ENCODE assay signal across 3 cellular contexts in the genomic region with DNA sequence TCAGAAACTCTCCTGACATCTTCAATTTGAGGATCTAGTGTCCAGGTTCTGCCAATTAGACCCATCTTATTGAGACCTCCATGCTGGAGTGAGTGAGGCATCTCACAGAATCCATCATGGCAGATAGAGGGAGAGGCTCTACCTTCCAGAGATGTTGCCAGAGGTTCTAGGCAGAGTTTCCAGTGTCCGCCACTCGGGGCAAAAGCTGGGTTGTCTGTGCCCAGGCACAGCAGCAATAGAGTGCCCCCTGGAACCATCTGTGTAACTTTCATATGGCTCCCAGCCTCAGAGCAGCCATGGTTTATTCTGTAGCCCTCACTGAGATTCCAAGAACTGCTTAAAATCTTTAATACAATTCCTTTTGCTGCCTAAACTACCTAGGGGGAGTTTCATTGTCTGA.
TF ChIP-seq lines count a peak whose summit lies in the region.

No MANE protein-coding gene starts in this region.

TF ChIP-seq in A549, 52 proteins besides CTCF, POLR2A, EP300 and RAD21:
- TF ChIP-seq TP53 (CRISPR knock-in tag; IDR thresholded peaks at IDR 0.05), result no peak

TF ChIP-seq in GM23338, 12 proteins besides CTCF, POLR2A, EP300 and RAD21 (continues in another document):
- TF ChIP-seq STAT1 (IDR thresholded peaks at IDR 0.05; ENCODE audit: unreplicated experiment) (no peak), POLR2AphosphoS5 (IDR thresholded peaks at IDR 0.05; ENCODE audit: low read depth) (no peak), CREB1 (CRISPR knock-in tag; IDR thresholded peaks at IDR 0.05; ENCODE audit: low read depth) (no peak), NANOG (IDR thresholded peaks at IDR 0.05; ENCODE audit: borderline replicate concordance) (no peak), ZNF462 (CRISPR knock-in tag; IDR thresholded peaks at IDR 0.05) (no peak), ZNF331 (CRISPR knock-in tag; IDR thresholded peaks at IDR 0.05; ENCODE audit: low read depth) (no peak), ETS1 (IDR thresholded peaks at IDR 0.05) (no peak), JUNB (IDR thresholded peaks at IDR 0.05; ENCODE audit: unreplicated experiment) (no peak), EZH2phosphoT487 (IDR thresholded peaks at IDR 0.05; ENCODE audit: unreplicated experiment) (no peak)

TF ChIP-seq in GM12878, 131 proteins besides CTCF, POLR2A, EP300 and RAD21:
- TF ChIP-seq, protein P1, sequence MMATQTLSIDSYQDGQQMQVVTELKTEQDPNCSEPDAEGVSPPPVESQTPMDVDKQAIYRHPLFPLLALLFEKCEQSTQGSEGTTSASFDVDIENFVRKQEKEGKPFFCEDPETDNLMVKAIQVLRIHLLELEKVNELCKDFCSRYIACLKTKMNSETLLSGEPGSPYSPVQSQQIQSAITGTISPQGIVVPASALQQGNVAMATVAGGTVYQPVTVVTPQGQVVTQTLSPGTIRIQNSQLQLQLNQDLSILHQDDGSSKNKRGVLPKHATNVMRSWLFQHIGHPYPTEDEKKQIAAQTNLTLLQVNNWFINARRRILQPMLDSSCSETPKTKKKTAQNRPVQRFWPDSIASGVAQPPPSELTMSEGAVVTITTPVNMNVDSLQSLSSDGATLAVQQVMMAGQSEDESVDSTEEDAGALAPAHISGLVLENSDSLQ (IDR thresholded peaks at IDR 0.05), result no peak
- no peak for TF ChIP-seq ATF3 (IDR thresholded peaks at IDR 0.05; ENCODE audit: borderline replicate concordance, extremely low read depth, low read depth, low read length)
